In the genomic region with DNA sequence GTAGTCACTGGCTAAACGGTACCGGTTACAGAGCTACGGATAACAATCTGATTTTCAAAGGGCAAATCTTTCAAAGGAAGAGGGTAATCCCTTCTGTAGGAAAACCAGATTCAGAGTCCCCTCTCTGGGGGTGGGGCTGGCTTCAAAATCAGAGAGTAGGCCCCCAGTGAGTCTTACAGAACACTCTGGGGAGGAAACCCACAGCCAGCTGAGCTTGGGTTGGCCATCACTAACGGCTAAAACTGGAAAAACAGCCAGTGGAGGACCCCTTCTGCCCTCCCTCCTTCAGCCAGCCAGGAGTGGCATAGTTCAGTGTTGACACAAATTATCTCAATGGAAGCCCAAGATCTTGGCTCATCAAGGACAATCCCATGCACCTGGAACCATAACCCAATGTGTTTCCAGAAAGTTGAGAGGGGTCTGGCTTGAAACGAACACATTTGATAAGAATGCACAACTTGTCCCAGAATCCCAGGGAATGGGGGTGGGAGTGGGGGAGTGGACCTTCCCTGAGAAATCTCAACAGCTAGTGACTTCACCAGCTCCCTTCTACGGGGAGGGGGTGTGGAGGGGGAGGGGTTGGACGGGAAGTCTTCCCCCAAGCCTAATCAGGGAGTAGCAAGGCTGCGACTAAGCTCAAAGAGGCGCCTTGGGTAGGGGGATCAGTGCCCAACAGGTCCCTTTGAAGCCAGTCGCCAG, we compare ENCODE assay signal across 12 cellular contexts. TPM values are rescaled to one million over a fixed set of nuclear protein-coding genes. Genes with fewer than 3 reads are reported as not detected.
DNase-seq lines count a peak whose midpoint lies in the region; ATAC-seq and TF ChIP-seq lines count a peak whose summit lies in the region.
"Had no signal": no experiment of that assay in that cellular context is flagged by ENCODE, and none has a peak within 500 bp of the region (broad histone marks: within the 10 kb centered on the region; RNA-seq: fewer than 3 reads in every experiment).

No MANE protein-coding gene starts in this region.

- peak overlapping the region; percentile 40 to 54 (median 48) for H3K4me3 ChIP-seq in gastrocnemius medialis

- no peaks in the 10 kb centered on the region for H3K9me3 Mint-ChIP-seq in Calu3 (ENCODE audit: low read depth, unreplicated experiment)
- H3K9me3 Mint-ChIP-seq in brain: peaks cover 0 to 6% (median 0%) of the 10 kb centered on the region in 5 experiments
- no peaks in the 10 kb centered on the region for H3K9me3 Mint-ChIP-seq in activated naive CD4-positive, alpha-beta T cell treated with anti-CD3 and anti-CD28 coated beads, Interleukin-2, amount 50 U/mL, for 72 hours

- ATAC-seq in gastrocnemius medialis: no peak
- ATAC-seq in HG03135 (IDR thresholded peaks at IDR 0.05; ENCODE audit: unreplicated experiment): no peak
- ATAC-seq in GM21360 (IDR thresholded peaks at IDR 0.05; ENCODE audit: unreplicated experiment): no peak
- no peak for ATAC-seq in activated naive CD4-positive, alpha-beta T cell treated with anti-CD3 and anti-CD28 coated beads, Interleukin-2, amount 50 U/mL, for 72 hours

- no peaks in the 10 kb centered on the region for H3K9me3 ChIP-seq in gastrocnemius medialis

- CTCF ChIA-PET in Calu3 (lab: Charles Lee): interaction anchor here (0.6 kb wide), 1 partner anchor 1472 kb away, joined by 5 read pairs; no protein-coding TSS in a partner anchor

- H3K4me1 Mint-ChIP-seq in Calu3 (ENCODE audit: low read depth, unreplicated experiment) (peaks cover 25% of the 10 kb centered on the region), brain (peaks cover 29% of the 10 kb centered on the region)

- no peak for TF ChIP-seq CTCF in Calu3 (IDR thresholded peaks at IDR 0.05; ENCODE audit: unreplicated experiment)
- no peak for TF ChIP-seq CTCF in brain (conservative IDR thresholded peaks at IDR 0.05)
- no peak for TF ChIP-seq CTCF in gastrocnemius medialis (IDR thresholded peaks at IDR 0.05 in 4 of 5, conservative IDR thresholded peaks at IDR 0.05 in 1 of 5)

- H3K36me3 Mint-ChIP-seq in Calu3 (ENCODE audit: insufficient read depth, unreplicated experiment) (peaks cover 5% of the 10 kb centered on the region), brain (no peaks in the 10 kb centered on the region)
- H3K36me3 Mint-ChIP-seq in activated naive CD4-positive, alpha-beta T cell treated with anti-CD3 and anti-CD28 coated beads, Interleukin-2, amount 50 U/mL, for 72 hours: peaks cover 0 to 5% of the 10 kb centered on the region in 2 donors

- H3K27ac ChIP-seq in gastrocnemius medialis: peak overlapping the region; percentile 50 to 78 (median 64)
- H3K27ac ChIP-seq: WERI-Rb-1 had no signal

- H3K4me1 ChIP-seq in gastrocnemius medialis: peaks cover 29 to 34% of the 10 kb centered on the region in 2 donors

- no peak for TF ChIP-seq POLR2A in gastrocnemius medialis (IDR thresholded peaks at IDR 0.05)

- H3K4me3 Mint-ChIP-seq in Calu3 (ENCODE audit: low read depth, unreplicated experiment) (peak overlapping the region; percentile 55), brain (peak overlapping the region; percentile 27 to 84 (median 68))

- H3K27ac Mint-ChIP-seq in Calu3 (ENCODE audit: unreplicated experiment) (no peak overlapping the region), brain (peak overlapping the region in 2 of 5 experiments; percentile 14 to 86)
- H3K27ac Mint-ChIP-seq in activated naive CD4-positive, alpha-beta T cell treated with anti-CD3 and anti-CD28 coated beads, Interleukin-2, amount 50 U/mL, for 72 hours: no peak overlapping the region
- H3K27ac Mint-ChIP-seq: CD14-positive monocyte had no signal

- peaks cover 0 to 2% (median 0%) of the 10 kb centered on the region in 3 donors for H3K27me3 ChIP-seq in gastrocnemius medialis

- in situ Hi-C loops in gastrocnemius medialis (cut with MboI; ENCODE audit: low sequenced_read_pairs in 4 of 4): no loop called here

- BruUV-seq in Calu3 (replicated peaks; lab: Mats Ljungman, UMichigan): no TSS peak

- H3K27me3 Mint-ChIP-seq in Calu3 (ENCODE audit: unreplicated experiment): peaks cover 41% of the 10 kb centered on the region
- H3K27me3 Mint-ChIP-seq in brain: peaks cover 81% of the 10 kb centered on the region

- H3K36me3 ChIP-seq in gastrocnemius medialis: no peaks in the 10 kb centered on the region
- H3K36me3 ChIP-seq: WERI-Rb-1 had no signal

- intact Hi-C loops in Calu3 (cut with micrococcal nuclease; ENCODE audit: unreplicated experiment) (no loop called here), gastrocnemius medialis (cut with DNase I; ENCODE audit: low total_unique reads) (no loop called here)

- no peak for DNase-seq in Calu3
- peak; percentile 48 for DNase-seq in iPS-NIHi7 (ENCODE audit: extremely low spot score)
- DNase-seq in gastrocnemius medialis: no peak
- no peak for DNase-seq in NAMALWA (ENCODE audit: low spot score)
- no peak for DNase-seq in activated naive CD4-positive, alpha-beta T cell treated with anti-CD3 and anti-CD28 coated beads, Interleukin-2, amount 50 U/mL, for 72 hours (ENCODE audit: low spot score in 2 of 2)
- DNase-seq: WERI-Rb-1 had no signal

RNA-seq across cellular contexts. Expression of gene RASL12, which starts 1.0 kb away (rescaled TPM):
- total RNA-seq in Calu3 (2022): 0.12 and 0.39 TPM in 2 replicates
- polyA plus RNA-seq in brain (ENCODE audit: insufficient read depth, low read depth, low replicate concordance): 9.1 TPM
- total RNA-seq in gastrocnemius medialis: 1 to 10 TPM; 2.8 to 8.2 (median 5.4) TPM
- not detected for total RNA-seq in activated naive CD4-positive, alpha-beta T cell treated with anti-CD3 and anti-CD28 coated beads, Interleukin-2, amount 50 U/mL, for 72 hours
- total RNA-seq: mononuclear cell, OCI-LY7 had no signal
- polyA plus RNA-seq: CD14-positive monocyte had no signal

RNA-seq across cellular contexts. Expression of gene KBTBD13, which starts 9.8 kb away (rescaled TPM):
- total RNA-seq in Calu3 (2022) (not detected in 2 replicates), gastrocnemius medialis (1 to 10 TPM in 2 of 4 donors, under 1 TPM in 2; 0.46 to 1.4 (median 1.1) TPM)
- not detected for polyA plus RNA-seq in brain (ENCODE audit: insufficient read depth, low read depth, low replicate concordance)
- not detected for total RNA-seq in activated naive CD4-positive, alpha-beta T cell treated with anti-CD3 and anti-CD28 coated beads, Interleukin-2, amount 50 U/mL, for 72 hours
- total RNA-seq: OCI-LY7 had no signal
- polyA plus RNA-seq: CD14-positive monocyte had no signal

RNA-seq across cellular contexts. Expression of gene SLC51B, which starts 21.6 kb away (rescaled TPM):
- total RNA-seq in Calu3 (2022): not detected in 2 replicates
- 0.51 TPM for polyA plus RNA-seq in brain (ENCODE audit: insufficient read depth, low read depth, low replicate concordance)
- not detected for total RNA-seq in gastrocnemius medialis
- total RNA-seq in activated naive CD4-positive, alpha-beta T cell treated with anti-CD3 and anti-CD28 coated beads, Interleukin-2, amount 50 U/mL, for 72 hours: not detected
- total RNA-seq: OCI-LY7 had no signal
- polyA plus RNA-seq: CD14-positive monocyte had no signal

RNA-seq across cellular contexts. Expression of gene MTFMT, which starts 37.3 kb away (rescaled TPM):
- total RNA-seq in Calu3 (2022): 18.9 and 27.6 TPM in 2 replicates
- 6.9 TPM for polyA plus RNA-seq in brain (ENCODE audit: insufficient read depth, low read depth, low replicate concordance)
- 10 to 100 TPM; 17.3 to 34.0 (median 27.9) TPM for total RNA-seq in gastrocnemius medialis
- total RNA-seq in activated naive CD4-positive, alpha-beta T cell treated with anti-CD3 and anti-CD28 coated beads, Interleukin-2, amount 50 U/mL, for 72 hours: 10 to 100 TPM; 15.7 to 17.3 TPM

RNA-seq across cellular contexts. Expression of gene UBAP1L, which starts 48.2 kb away (rescaled TPM):
- 5.2 TPM in 2 replicates for total RNA-seq in Calu3 (2022)
- 1.1 TPM for polyA plus RNA-seq in brain (ENCODE audit: insufficient read depth, low read depth, low replicate concordance)
- 1 to 10 TPM in 2 of 4 donors, under 1 TPM in 2; 0.65 to 3.3 (median 1.4) TPM for total RNA-seq in gastrocnemius medialis
- 1 to 10 TPM; 2.2 to 4.8 TPM for total RNA-seq in activated naive CD4-positive, alpha-beta T cell treated with anti-CD3 and anti-CD28 coated beads, Interleukin-2, amount 50 U/mL, for 72 hours
- polyA plus RNA-seq: CD14-positive monocyte had no signal
